ENCODE assay signal across 1 cellular context in the genomic region with DNA sequence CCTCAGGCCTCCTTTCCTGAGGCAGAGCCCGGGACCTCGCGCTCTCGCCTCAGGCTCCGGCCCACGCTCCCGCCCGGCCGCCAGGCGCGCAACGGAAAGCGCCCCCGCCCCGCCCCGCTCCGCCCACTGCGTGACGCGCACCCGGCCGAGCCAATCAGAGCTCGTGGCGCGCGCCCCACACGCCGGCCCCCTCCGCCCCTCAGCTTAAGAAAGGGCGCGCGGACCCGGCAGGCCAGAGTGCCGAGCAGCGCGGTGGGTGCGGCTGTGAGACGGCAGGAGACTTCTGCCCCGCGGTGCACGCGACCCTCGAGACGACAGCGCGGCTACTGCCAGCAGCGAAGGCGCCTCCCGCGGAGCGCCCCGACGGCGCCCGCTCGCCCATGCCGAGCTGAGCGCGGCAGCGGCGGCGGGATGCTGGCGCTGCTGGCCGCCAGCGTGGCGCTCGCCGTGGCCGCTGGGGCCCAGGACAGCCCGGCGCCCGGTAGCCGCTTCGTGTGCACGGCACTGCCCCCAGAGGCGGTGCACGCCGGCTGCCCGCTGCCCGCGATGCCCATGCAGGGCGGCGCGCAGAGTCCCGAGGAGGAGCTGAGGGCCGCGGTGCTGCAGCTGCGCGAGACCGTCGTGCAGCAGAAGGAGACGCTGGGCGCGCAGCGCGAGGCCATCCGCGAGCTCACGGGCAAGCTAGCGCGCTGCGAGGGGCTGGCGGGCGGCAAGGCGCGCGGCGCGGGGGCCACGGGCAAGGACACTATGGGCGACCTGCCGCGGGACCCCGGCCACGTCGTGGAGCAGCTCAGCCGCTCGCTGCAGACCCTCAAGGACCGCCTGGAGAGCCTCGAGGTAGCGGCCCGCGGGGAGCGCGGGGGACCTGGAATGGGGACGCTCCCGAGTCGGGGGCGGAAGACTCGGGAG.
TF ChIP-seq lines count a peak whose summit lies in the region.

A gene with protein sequence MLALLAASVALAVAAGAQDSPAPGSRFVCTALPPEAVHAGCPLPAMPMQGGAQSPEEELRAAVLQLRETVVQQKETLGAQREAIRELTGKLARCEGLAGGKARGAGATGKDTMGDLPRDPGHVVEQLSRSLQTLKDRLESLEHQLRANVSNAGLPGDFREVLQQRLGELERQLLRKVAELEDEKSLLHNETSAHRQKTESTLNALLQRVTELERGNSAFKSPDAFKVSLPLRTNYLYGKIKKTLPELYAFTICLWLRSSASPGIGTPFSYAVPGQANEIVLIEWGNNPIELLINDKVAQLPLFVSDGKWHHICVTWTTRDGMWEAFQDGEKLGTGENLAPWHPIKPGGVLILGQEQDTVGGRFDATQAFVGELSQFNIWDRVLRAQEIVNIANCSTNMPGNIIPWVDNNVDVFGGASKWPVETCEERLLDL (plus strand): TSS at position 235 of the 909 bp plus-strand sequence. CDS start 177 bp downstream, at position 412.

TF ChIP-seq in A549, 52 proteins besides CTCF, POLR2A, EP300 and RAD21 (continued from another document):
- TF ChIP-seq, protein P1, sequence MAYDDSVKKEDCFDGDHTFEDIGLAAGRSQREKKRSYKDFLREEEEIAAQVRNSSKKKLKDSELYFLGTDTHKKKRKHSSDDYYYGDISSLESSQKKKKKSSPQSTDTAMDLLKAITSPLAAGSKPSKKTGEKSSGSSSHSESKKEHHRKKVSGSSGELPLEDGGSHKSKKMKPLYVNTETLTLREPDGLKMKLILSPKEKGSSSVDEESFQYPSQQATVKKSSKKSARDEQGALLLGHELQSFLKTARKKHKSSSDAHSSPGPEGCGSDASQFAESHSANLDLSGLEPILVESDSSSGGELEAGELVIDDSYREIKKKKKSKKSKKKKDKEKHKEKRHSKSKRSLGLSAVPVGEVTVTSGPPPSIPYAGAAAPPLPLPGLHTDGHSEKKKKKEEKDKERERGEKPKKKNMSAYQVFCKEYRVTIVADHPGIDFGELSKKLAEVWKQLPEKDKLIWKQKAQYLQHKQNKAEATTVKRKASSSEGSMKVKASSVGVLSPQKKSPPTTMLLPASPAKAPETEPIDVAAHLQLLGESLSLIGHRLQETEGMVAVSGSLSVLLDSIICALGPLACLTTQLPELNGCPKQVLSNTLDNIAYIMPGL (CRISPR knock-in tag; IDR thresholded peaks at IDR 0.05; ENCODE audit: borderline replicate concordance): no peak
TF ChIP-seq in A549: peak in this region for 0.
